In the genomic region with DNA sequence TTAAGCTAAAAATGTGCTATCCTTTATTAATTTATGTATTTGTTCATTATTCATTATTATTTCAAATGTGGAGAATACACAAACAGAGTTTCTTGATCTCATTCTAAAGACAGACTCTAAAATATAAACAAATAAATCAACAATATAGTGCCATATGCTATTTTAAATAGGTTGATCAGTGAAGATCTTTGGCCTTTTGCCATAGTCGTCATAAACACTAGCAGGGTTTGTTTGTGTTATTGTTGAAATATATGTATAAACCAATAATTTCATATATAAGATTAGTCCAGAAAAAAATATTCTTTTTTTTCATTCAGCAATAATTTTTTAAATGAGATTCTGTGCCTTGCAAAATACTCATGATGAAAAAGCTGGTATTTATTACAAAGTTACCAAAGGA, we compare ENCODE assay signal across 34 cellular contexts.
"Had no signal": no experiment of that assay in that cellular context is flagged by ENCODE, and none has a peak within 500 bp of the region (broad histone marks: within the 10 kb centered on the region; RNA-seq: fewer than 3 reads in every experiment).

No MANE protein-coding gene starts in this region.

- H3K27ac ChIP-seq: KMS-11 had no signal

- H3K4me3 ChIP-seq: MG63 had no signal

- H3K9ac ChIP-seq: KMS-11 had no signal

- H3K4me2 ChIP-seq: KMS-11 had no signal

- H3K9me3 ChIP-seq: MG63 had no signal

- H3K27me3 ChIP-seq: MG63 had no signal

- DNase-seq: Karpas-422, Kasumi-1, MG63, MM.1S, MV-4-11, NCI-H1048, NCI-H1092, NCI-H1092 treated with DMSO at 0.1 percent for 48 hours, NCI-H1105, NCI-H1105 treated with DMSO at 0.1 percent for 48 hours, NCI-H1417, NCI-H1417 treated with DMSO at 0.1 percent for 48 hours, NCI-H1436, NCI-H1436 treated with DMSO at 0.1 percent for 48 hours, NCI-H146, NCI-H1694, NCI-H1694 treated with DMSO at 0.1 percent for 48 hours, NCI-H187, NCI-H187 treated with DMSO at 0.1 percent for 48 hours, NCI-H1930, NCI-H2029, NCI-H2029 treated with DMSO at 0.1 percent for 48 hours, NCI-H2081, NCI-H2081 treated with DMSO at 0.1 percent for 48 hours, NCI-H2107, NCI-H2171, NCI-H2171 treated with DMSO at 0.1 percent for 48 hours, NCI-H2227 treated with DMSO at 0.1 percent for 48 hours, NCI-H226, NCI-H345, NCI-H446, NCI-H446 treated with DMSO at 0.1 percent for 48 hours, NCI-H510A had no signal

- H3K36me3 ChIP-seq: MG63 had no signal
